In genomic region chr7:98219382-98219781, GRCh38 we compare ENCODE assay signal across 5 cellular contexts. TPM values are rescaled to one million over a fixed set of nuclear protein-coding genes. Genes with fewer than 3 reads are reported as not detected.
"Had no signal": no experiment of that assay in that cellular context is flagged by ENCODE, and none has a peak within 500 bp of the region (broad histone marks: within the 10 kb centered on the region; RNA-seq: fewer than 3 reads in every experiment).

No MANE protein-coding gene starts in this region.

RNA-seq across cellular contexts. Expression of gene BHLHA15, which starts 8.1 kb away (rescaled TPM):
- total RNA-seq: activated CD8-positive, alpha-beta T cell treated with anti-CD3 and anti-CD28 coated beads, Interleukin-2, amount 10 ng/mL, durations not matched to agents 7 days and 5 days; myocyte; skeletal muscle tissue; subcutaneous adipose tissue had no signal
- polyA plus RNA-seq: immature natural killer cell had no signal
